In genomic region chr15:93012793-93013192, GRCh38 we compare ENCODE assay signal across 17 cellular contexts.
DNase-seq lines count a peak whose midpoint lies in the region; ATAC-seq and TF ChIP-seq lines count a peak whose summit lies in the region.
"Had no signal": no experiment of that assay in that cellular context is flagged by ENCODE, and none has a peak within 500 bp of the region (broad histone marks: within the 10 kb centered on the region; RNA-seq: fewer than 3 reads in every experiment).

No MANE protein-coding gene starts in this region.

- intact Hi-C loops in activated T-helper 1 cell treated with anti-CD3 and anti-CD28 coated beads, Interleukin-12 subunit alpha, Interleukin-12 subunit beta, Interleukin-2, Interleukin-4 antibody, amounts not matched to agents 30 ng/mL and 10 ng/mL and 1 ng/mL, durations not matched to agents 14 hours and 24 hours and 36 hours (cut with micrococcal nuclease) = no loop called here
- intact Hi-C loops in mucosa of descending colon (cut with DNase I, micrococcal nuclease) (no loop called here), upper lobe of right lung (cut with DNase I) (no loop called here), tibial artery (cut with DNase I; ENCODE audit: low total_unique reads) (no loop called here)

- H3K27me3 ChIP-seq in upper lobe of right lung = no peaks in the 10 kb centered on the region
- H3K27me3 ChIP-seq in tibial artery = no peaks in the 10 kb centered on the region
- H3K27me3 ChIP-seq: BLaER1 treated with 17β-estradiol and CSF1 and Interleukin-3, amounts not matched to agents 10 nM and 100 nM had no signal

- H3K27me3 Mint-ChIP-seq in activated naive CD8-positive, alpha-beta T cell = no peaks in the 10 kb centered on the region
- H3K27me3 Mint-ChIP-seq in activated naive CD8-positive, alpha-beta T cell treated with anti-CD3 and anti-CD28 coated beads, Interleukin-2, amount 50 U/mL, for 24 hours = no peaks in the 10 kb centered on the region
- no peaks in the 10 kb centered on the region for H3K27me3 Mint-ChIP-seq in activated T-helper 1 cell treated with anti-CD3 and anti-CD28 coated beads, Interleukin-12 subunit alpha, Interleukin-12 subunit beta, Interleukin-2, Interleukin-4 antibody, amounts not matched to agents 30 ng/mL and 10 ng/mL and 1 ng/mL, durations not matched to agents 14 hours and 24 hours and 36 hours (ENCODE audit: insufficient read depth)

- H3K4me3 ChIP-seq in mucosa of descending colon = no peak overlapping the region
- no peak overlapping the region for H3K4me3 ChIP-seq in upper lobe of right lung
- no peak overlapping the region for H3K4me3 ChIP-seq in tibial artery
- H3K4me3 ChIP-seq: A549; BLaER1 treated with 17β-estradiol and CSF1 and Interleukin-3, amounts not matched to agents 10 nM and 100 nM; K562; PC-9 had no signal

- no peaks in the 10 kb centered on the region for H3K9me3 Mint-ChIP-seq in activated naive CD8-positive, alpha-beta T cell (ENCODE audit: low read depth)
- H3K9me3 Mint-ChIP-seq in activated naive CD8-positive, alpha-beta T cell treated with anti-CD3 and anti-CD28 coated beads, Interleukin-2, amount 50 U/mL, for 24 hours = no peaks in the 10 kb centered on the region
- no peaks in the 10 kb centered on the region for H3K9me3 Mint-ChIP-seq in activated T-helper 1 cell treated with anti-CD3 and anti-CD28 coated beads, Interleukin-12 subunit alpha, Interleukin-12 subunit beta, Interleukin-2, Interleukin-4 antibody, amounts not matched to agents 30 ng/mL and 10 ng/mL and 1 ng/mL, durations not matched to agents 14 hours and 24 hours and 36 hours

- H3K9me3 ChIP-seq in mucosa of descending colon (no peaks in the 10 kb centered on the region), upper lobe of right lung (no peaks in the 10 kb centered on the region), tibial artery (no peaks in the 10 kb centered on the region)
- H3K9me3 ChIP-seq: A549; BLaER1 treated with 17β-estradiol and CSF1 and Interleukin-3, amounts not matched to agents 10 nM and 100 nM had no signal

- no peak for ATAC-seq in activated naive CD8-positive, alpha-beta T cell treated with anti-CD3 and anti-CD28 coated beads, Interleukin-2, amount 50 U/mL, for 24 hours
- ATAC-seq in mucosa of descending colon = peak; percentile 14
- peak; percentile 30 for ATAC-seq in upper lobe of right lung
- ATAC-seq: A549, K562 had no signal

- peak overlapping the region; percentile 66 for H3K27ac Mint-ChIP-seq in activated naive CD8-positive, alpha-beta T cell
- H3K27ac Mint-ChIP-seq in activated naive CD8-positive, alpha-beta T cell treated with anti-CD3 and anti-CD28 coated beads, Interleukin-2, amount 50 U/mL, for 24 hours = no peak overlapping the region
- H3K27ac Mint-ChIP-seq in activated T-helper 1 cell treated with anti-CD3 and anti-CD28 coated beads, Interleukin-12 subunit alpha, Interleukin-12 subunit beta, Interleukin-2, Interleukin-4 antibody, amounts not matched to agents 30 ng/mL and 10 ng/mL and 1 ng/mL, durations not matched to agents 14 hours and 24 hours and 36 hours = peak overlapping the region; percentile 19

- no peak for DNase-seq in activated naive CD8-positive, alpha-beta T cell treated with anti-CD3 and anti-CD28 coated beads, Interleukin-2, amount 50 U/mL, for 24 hours
- no peak for DNase-seq in activated T-helper 1 cell treated with anti-CD3 and anti-CD28 coated beads, Interleukin-12 subunit alpha, Interleukin-12 subunit beta, Interleukin-2, Interleukin-4 antibody, amounts not matched to agents 30 ng/mL and 10 ng/mL and 1 ng/mL, durations not matched to agents 14 hours and 24 hours and 36 hours (ENCODE audit: low spot score)
- DNase-seq in mucosa of descending colon (no peak), upper lobe of right lung (no peak), cerebellum (ENCODE audit: low spot score) (no peak), OCI-M1 (lab: John Stamatoyannopoulos, UW) (no peak), tibial artery (no peak)
- DNase-seq: DND-41, HCEC 1CT, NCI-H2029, NCI-H2171 treated with DMSO at 0.1 percent for 48 hours, NCI-H748 treated with DMSO at 0.1 percent for 48 hours, PC-9 had no signal

- H3K36me3 ChIP-seq in mucosa of descending colon (ENCODE audit: low read depth) (peaks cover 20% of the 10 kb centered on the region), upper lobe of right lung (peaks cover 100% of the 10 kb centered on the region), tibial artery (peaks cover 84 to 98% (median 85%) of the 10 kb centered on the region in 3 donors)

- H3K36me3 Mint-ChIP-seq in activated naive CD8-positive, alpha-beta T cell = peaks cover 9% of the 10 kb centered on the region
- peaks cover 70% of the 10 kb centered on the region for H3K36me3 Mint-ChIP-seq in activated naive CD8-positive, alpha-beta T cell treated with anti-CD3 and anti-CD28 coated beads, Interleukin-2, amount 50 U/mL, for 24 hours (ENCODE audit: low read depth)
- H3K36me3 Mint-ChIP-seq in activated T-helper 1 cell treated with anti-CD3 and anti-CD28 coated beads, Interleukin-12 subunit alpha, Interleukin-12 subunit beta, Interleukin-2, Interleukin-4 antibody, amounts not matched to agents 30 ng/mL and 10 ng/mL and 1 ng/mL, durations not matched to agents 14 hours and 24 hours and 36 hours (ENCODE audit: low read depth) = peaks cover 68% of the 10 kb centered on the region

- H3K4me3 Mint-ChIP-seq in activated naive CD8-positive, alpha-beta T cell = no peak overlapping the region
- H3K4me3 Mint-ChIP-seq in activated naive CD8-positive, alpha-beta T cell treated with anti-CD3 and anti-CD28 coated beads, Interleukin-2, amount 50 U/mL, for 24 hours = no peak overlapping the region
- no peak overlapping the region for H3K4me3 Mint-ChIP-seq in activated T-helper 1 cell treated with anti-CD3 and anti-CD28 coated beads, Interleukin-12 subunit alpha, Interleukin-12 subunit beta, Interleukin-2, Interleukin-4 antibody, amounts not matched to agents 30 ng/mL and 10 ng/mL and 1 ng/mL, durations not matched to agents 14 hours and 24 hours and 36 hours

- H3K4me1 ChIP-seq in mucosa of descending colon (ENCODE audit: low read depth) (no peaks in the 10 kb centered on the region), upper lobe of right lung (no peaks in the 10 kb centered on the region), tibial artery (peaks cover 0 to under 1% (median 0%) of the 10 kb centered on the region in 4 donors)
- H3K4me1 ChIP-seq: A549; BLaER1 treated with 17β-estradiol and CSF1 and Interleukin-3, amounts not matched to agents 10 nM and 100 nM had no signal

- H3K27ac ChIP-seq in upper lobe of right lung (no peak overlapping the region), tibial artery (no peak overlapping the region)
- H3K27ac ChIP-seq: A549; BLaER1 treated with 17β-estradiol and CSF1 and Interleukin-3, amounts not matched to agents 10 nM and 100 nM; PC-9 had no signal

- H3K4me1 Mint-ChIP-seq in activated naive CD8-positive, alpha-beta T cell (ENCODE audit: low read depth) = peaks cover 11% of the 10 kb centered on the region
- H3K4me1 Mint-ChIP-seq in activated naive CD8-positive, alpha-beta T cell treated with anti-CD3 and anti-CD28 coated beads, Interleukin-2, amount 50 U/mL, for 24 hours = peaks cover 8% of the 10 kb centered on the region
- H3K4me1 Mint-ChIP-seq in activated T-helper 1 cell treated with anti-CD3 and anti-CD28 coated beads, Interleukin-12 subunit alpha, Interleukin-12 subunit beta, Interleukin-2, Interleukin-4 antibody, amounts not matched to agents 30 ng/mL and 10 ng/mL and 1 ng/mL, durations not matched to agents 14 hours and 24 hours and 36 hours (ENCODE audit: low read depth) = peaks cover 15% of the 10 kb centered on the region

- TF ChIP-seq CTCF in mucosa of descending colon (IDR thresholded peaks at IDR 0.05) = no peak
- TF ChIP-seq CTCF in upper lobe of right lung (IDR thresholded peaks at IDR 0.05) = no peak
- TF ChIP-seq CTCF in tibial artery (IDR thresholded peaks at IDR 0.05) = no peak
